In genomic region chr5:73311291-73312110, GRCh38 we compare ENCODE assay signal across 9 cellular contexts.
DNase-seq lines count a peak whose midpoint lies in the region; FAIRE-seq and TF ChIP-seq lines count a peak whose summit lies in the region.
"Had no signal": no experiment of that assay in that cellular context is flagged by ENCODE, and none has a peak within 500 bp of the region (broad histone marks: within the 10 kb centered on the region; RNA-seq: fewer than 3 reads in every experiment).

No MANE protein-coding gene starts in this region.

- H3K27ac ChIP-seq in astrocyte (ENCODE audit: low read depth, low read length) = peak overlapping the region; percentile 94
- no peak overlapping the region for H3K27ac ChIP-seq in iPS-18a (ENCODE audit: low read length)
- peak overlapping the region in 1 of 3 donors; percentile 48 for H3K27ac ChIP-seq in thyroid gland

- no peaks in the 10 kb centered on the region for H3K79me2 ChIP-seq in astrocyte (ENCODE audit: insufficient read depth, low read length)

- no peak for TF ChIP-seq POLR2A in thyroid gland (IDR thresholded peaks at IDR 0.05)

- intact Hi-C loops in thyroid gland (cut with DNase I) = no loop called here
- intact Hi-C loops in activated naive CD4-positive, alpha-beta T cell treated with anti-CD3 and anti-CD28 coated beads for 36 hours (cut with micrococcal nuclease) = no loop called here

- no peaks in the 10 kb centered on the region for H4K20me1 ChIP-seq in astrocyte (ENCODE audit: insufficient read depth, low read length)

- H3K9me3 ChIP-seq in astrocyte (ENCODE audit: insufficient read depth, low read depth, low read length) = no peaks in the 10 kb centered on the region
- H3K9me3 ChIP-seq in iPS-18a (ENCODE audit: control insufficient read depth, low read depth, low read length) = no peaks in the 10 kb centered on the region
- H3K9me3 ChIP-seq in thyroid gland = no peaks in the 10 kb centered on the region

- H3K27ac Mint-ChIP-seq in astrocyte (ENCODE audit: unreplicated experiment) = peak overlapping the region; percentile 98
- no peak overlapping the region for H3K27ac Mint-ChIP-seq in activated naive CD4-positive, alpha-beta T cell treated with anti-CD3 and anti-CD28 coated beads for 36 hours
- H3K27ac Mint-ChIP-seq: immature natural killer cell had no signal

- H3K4me3 Mint-ChIP-seq in astrocyte (ENCODE audit: unreplicated experiment) = no peak overlapping the region
- H3K4me3 Mint-ChIP-seq in activated naive CD4-positive, alpha-beta T cell treated with anti-CD3 and anti-CD28 coated beads for 36 hours = no peak overlapping the region
- H3K4me3 Mint-ChIP-seq: immature natural killer cell had no signal

- H3K27me3 ChIP-seq in astrocyte (ENCODE audit: insufficient read depth, low read length) (no peaks in the 10 kb centered on the region), iPS-18a (ENCODE audit: control insufficient read depth, insufficient read depth, low read length) (peaks cover 88% of the 10 kb centered on the region), thyroid gland (no peaks in the 10 kb centered on the region)

- peak; percentile 86 for DNase-seq in HS-5 (ENCODE audit: low read depth)
- peak; percentile 93 for DNase-seq in astrocyte (ENCODE audit: low read depth)
- DNase-seq in thyroid gland = peak; percentile 63
- no peak for DNase-seq in COLO668 (lab: John Stamatoyannopoulos, UW; ENCODE audit: unreplicated experiment)
- no peak for DNase-seq in activated naive CD4-positive, alpha-beta T cell treated with anti-CD3 and anti-CD28 coated beads for 36 hours
- no peak for DNase-seq in stimulated activated CD4-positive, alpha-beta T cell treated with anti-CD3 and anti-CD28 coated beads, Interleukin-2, amount 100 ng/mL, for 24 hours

- H3K4me1 ChIP-seq in astrocyte (ENCODE audit: insufficient read depth, low read length) (peaks cover 34% of the 10 kb centered on the region), iPS-18a (ENCODE audit: control insufficient read depth, low read depth, low read length) (peaks cover 12% of the 10 kb centered on the region), thyroid gland (peaks cover 17 to 36% of the 10 kb centered on the region in 2 donors)

- H3K9ac ChIP-seq in astrocyte (ENCODE audit: low read length) (peak overlapping the region; percentile 78), iPS-18a (ENCODE audit: low read length) (peak overlapping the region; percentile 31)

- no peaks in the 10 kb centered on the region for H3K9me3 Mint-ChIP-seq in astrocyte (ENCODE audit: unreplicated experiment)
- H3K9me3 Mint-ChIP-seq in activated naive CD4-positive, alpha-beta T cell treated with anti-CD3 and anti-CD28 coated beads for 36 hours = no peaks in the 10 kb centered on the region

- H3K4me1 Mint-ChIP-seq in astrocyte (ENCODE audit: low read depth, unreplicated experiment) = peaks cover 12% of the 10 kb centered on the region
- H3K4me1 Mint-ChIP-seq in activated naive CD4-positive, alpha-beta T cell treated with anti-CD3 and anti-CD28 coated beads for 36 hours (ENCODE audit: low read depth) = peaks cover 7% of the 10 kb centered on the region

- H3K36me3 ChIP-seq in astrocyte (ENCODE audit: insufficient read depth, low read length) = no peaks in the 10 kb centered on the region
- H3K36me3 ChIP-seq in iPS-18a (ENCODE audit: control insufficient read depth, low read depth, low read length) = no peaks in the 10 kb centered on the region
- H3K36me3 ChIP-seq in thyroid gland = no peaks in the 10 kb centered on the region

- peaks cover 25% of the 10 kb centered on the region for H3K27me3 Mint-ChIP-seq in astrocyte (ENCODE audit: low read depth, unreplicated experiment)
- peaks cover 69% of the 10 kb centered on the region for H3K27me3 Mint-ChIP-seq in activated naive CD4-positive, alpha-beta T cell treated with anti-CD3 and anti-CD28 coated beads for 36 hours (ENCODE audit: low read depth)

- CTCF ChIA-PET in activated naive CD4-positive, alpha-beta T cell treated with anti-CD3 and anti-CD28 coated beads for 36 hours (lab: Charles Lee) = interaction anchor here (0.8 to 1.3 kb wide), 2 partner anchors 95 kb away, joined by 3 to 5 read pairs; no protein-coding TSS in a partner anchor

- TF ChIP-seq CTCF in astrocyte (IDR thresholded peaks at IDR 0.05; ENCODE audit: insufficient read depth, low read depth, low read length) (no peak), thyroid gland (IDR thresholded peaks at IDR 0.05) (no peak)

- peak; percentile 20 for FAIRE-seq in astrocyte (lab: Jason Lieb, UNC)
- FAIRE-seq: GM19239 had no signal

- H2AFZ ChIP-seq in astrocyte (ENCODE audit: low read depth, low read length) = peak overlapping the region; percentile 57

- peak overlapping the region; percentile 71 for H3K4me2 ChIP-seq in astrocyte (ENCODE audit: low read length)

- H3K36me3 Mint-ChIP-seq in astrocyte (ENCODE audit: low read depth, unreplicated experiment) = peaks cover 4% of the 10 kb centered on the region
- H3K36me3 Mint-ChIP-seq in activated naive CD4-positive, alpha-beta T cell treated with anti-CD3 and anti-CD28 coated beads for 36 hours (ENCODE audit: low read depth) = no peaks in the 10 kb centered on the region
- H3K36me3 Mint-ChIP-seq: immature natural killer cell had no signal

- 12 to 26% methylated on average over 31 of the region's 31 CpGs for WGBS in thyroid gland, 2 donors

- H3K4me3 ChIP-seq in astrocyte (ENCODE audit: insufficient read depth, low read depth, low read length) (no peak overlapping the region), iPS-18a (ENCODE audit: low read length) (peak overlapping the region; percentile 52), thyroid gland (replicated peaks in 1 of 3) (no peak overlapping the region)

Comparison
In these comparisons a context has a peak if more than half of its experiments do, and no peak if none do; other contexts are left out.
1. DNase-seq: peak in HS-5 (single experiment), astrocyte (single experiment) and thyroid gland (2 of 2); none in COLO668 (single experiment), activated naive CD4-positive, alpha-beta T cell treated with anti-CD3 and anti-CD28 coated beads for 36 hours (single experiment) and stimulated activated CD4-positive, alpha-beta T cell treated with anti-CD3 and anti-CD28 coated beads, Interleukin-2, amount 100 ng/mL, for 24 hours (0 of 2).